ENCODE assay signal across 9 cellular contexts in the genomic region with DNA sequence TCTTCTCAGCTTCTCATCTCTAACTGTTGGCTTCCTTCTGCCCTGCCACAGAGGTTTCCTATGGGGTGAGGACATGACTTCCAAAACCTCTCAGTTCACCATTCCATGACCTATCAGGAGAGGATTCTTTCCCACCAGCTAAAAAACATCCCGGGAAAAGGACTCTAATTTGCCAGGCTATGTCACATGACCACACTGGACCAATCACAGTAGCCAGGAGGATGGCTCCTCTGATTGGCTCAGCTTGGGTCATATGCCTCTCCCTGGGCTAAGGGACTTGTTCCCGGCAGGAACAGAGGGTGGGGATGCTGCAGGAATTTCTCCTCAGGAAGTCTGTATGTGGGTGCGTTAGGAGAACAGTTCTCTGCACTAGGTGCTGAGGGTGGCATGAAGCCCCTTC. TPM values are rescaled to one million over a fixed set of nuclear protein-coding genes. Genes with fewer than 3 reads are reported as not detected.
DNase-seq lines count a peak whose midpoint lies in the region; ATAC-seq and TF ChIP-seq lines count a peak whose summit lies in the region.
"Had no signal": no experiment of that assay in that cellular context is flagged by ENCODE, and none has a peak within 500 bp of the region (broad histone marks: within the 10 kb centered on the region; RNA-seq: fewer than 3 reads in every experiment).

No MANE protein-coding gene starts in this region.

- H2AK5ac ChIP-seq in mesendoderm (ENCODE audit: low read length), result no peak overlapping the region

- H3K36me3 ChIP-seq in ES-I3 (ENCODE audit: insufficient read depth, low read length) (no peaks in the 10 kb centered on the region), mesendoderm (ENCODE audit: control insufficient read depth, insufficient read depth, low read length) (no peaks in the 10 kb centered on the region)

- H3K79me1 ChIP-seq in mesendoderm (ENCODE audit: low read length), result no peaks in the 10 kb centered on the region

- no peak overlapping the region for H2BK5ac ChIP-seq in mesendoderm (ENCODE audit: low read length)

- no peak overlapping the region for H3K4ac ChIP-seq in mesendoderm (ENCODE audit: low read depth, low read length)

- no peak overlapping the region for H4K8ac ChIP-seq in mesendoderm (ENCODE audit: low read depth, low read length)

- TF ChIP-seq CTCF in CD4-positive, alpha-beta T cell (IDR thresholded peaks at IDR 0.05), result no peak
- TF ChIP-seq CTCF in GM20000 (IDR thresholded peaks at IDR 0.05; ENCODE audit: extremely low read depth, missing control alignments), result no peak

- H3K18ac ChIP-seq in mesendoderm (ENCODE audit: low read length), result no peak overlapping the region

- no peaks in the 10 kb centered on the region for H3K79me2 ChIP-seq in mesendoderm (ENCODE audit: control insufficient read depth, insufficient read depth, low read length)

- in situ Hi-C loops in ACHN (cut with HindIII; ENCODE audit: low pct_ligation_motif_present, low pct_unique_long_range_greater_than_20kb, low sequenced_read_pairs), result no loop called here

- POLR2A ChIA-PET in CD4-positive, alpha-beta T cell (lab: Charles Lee), result no interaction called here

- intact Hi-C loops in CD4-positive, alpha-beta T cell (cut with DNase I, micrococcal nuclease), result no loop called here

- H3K27me3 ChIP-seq in mesendoderm (ENCODE audit: insufficient read depth, low read length, poor library complexity), result no peaks in the 10 kb centered on the region
- peaks cover 29% of the 10 kb centered on the region for H3K27me3 ChIP-seq in CD4-positive, alpha-beta T cell (ENCODE audit: control insufficient read depth, insufficient read depth, low read length)

- H3K27ac Mint-ChIP-seq in CD4-positive, alpha-beta T cell, result no peak overlapping the region
- H3K27ac Mint-ChIP-seq: type B pancreatic cell had no signal

- H3K9ac ChIP-seq in ES-I3 (ENCODE audit: low read depth, low read length) (0 out of 2 replicates have a peak overlapping the region, but pooled peaks have one; percentile 29), mesendoderm (ENCODE audit: low read length) (no peak overlapping the region)

- no peak for ATAC-seq in CD4-positive, alpha-beta T cell (ENCODE audit: poor library complexity)

- no peak overlapping the region for H4K5ac ChIP-seq in mesendoderm (ENCODE audit: low read length)

- H3K27me3 Mint-ChIP-seq in CD4-positive, alpha-beta T cell, result peaks cover 80% of the 10 kb centered on the region

- no peak overlapping the region for H3K4me3 ChIP-seq in mesendoderm (ENCODE audit: low read length)

- peaks cover 6% of the 10 kb centered on the region for H3K4me1 Mint-ChIP-seq in CD4-positive, alpha-beta T cell (ENCODE audit: low read depth)

- no peak overlapping the region for H3K27ac ChIP-seq in mesendoderm (ENCODE audit: low read depth, low read length)
- H3K27ac ChIP-seq in CD4-positive, alpha-beta T cell (ENCODE audit: low read depth, low read length), result no peak overlapping the region

- no peak overlapping the region for H3K4me2 ChIP-seq in mesendoderm (ENCODE audit: low read length)

- H3K56ac ChIP-seq in mesendoderm (ENCODE audit: low read length), result no peak overlapping the region

- H3K23ac ChIP-seq in mesendoderm (ENCODE audit: low read length), result no peak overlapping the region

- WGBS in mesendoderm (ENCODE audit: extremely low coverage, insufficient coverage, low lambda C conversion rate), result no CpG with 5 or more reads among the region's 3 CpGs

- H3K9me3 ChIP-seq in ES-I3 (ENCODE audit: control insufficient read depth, insufficient read depth, low read length), result peaks cover 4% of the 10 kb centered on the region; the same call in 1 of the 2 replicates
- peaks cover under 1% of the 10 kb centered on the region for H3K9me3 ChIP-seq in CD4-positive, alpha-beta T cell (ENCODE audit: control insufficient read depth, low read length)

- no peak overlapping the region for H3K4me3 Mint-ChIP-seq in CD4-positive, alpha-beta T cell
- H3K4me3 Mint-ChIP-seq: type B pancreatic cell had no signal

- H2BK120ac ChIP-seq in mesendoderm (ENCODE audit: low read depth, low read length), result no peak overlapping the region

- DNase-seq in M059J (ENCODE audit: low read depth) (peak; percentile 57), SK-N-DZ (ENCODE audit: low spot score) (peak; percentile 76), mesendoderm (peak; percentile 72), GM20000 (ENCODE audit: low spot score) (no peak), ACHN (no peak)
- DNase-seq in CD4-positive, alpha-beta T cell, result no peak
- DNase-seq: aorta had no signal

- no peaks in the 10 kb centered on the region for H3K36me3 Mint-ChIP-seq in CD4-positive, alpha-beta T cell (ENCODE audit: low read depth)
- H3K36me3 Mint-ChIP-seq: type B pancreatic cell had no signal

- no peak overlapping the region for H2BK15ac ChIP-seq in mesendoderm (replicated peaks; ENCODE audit: low read depth)

- CTCF ChIA-PET in CD4-positive, alpha-beta T cell (lab: Charles Lee), result no interaction called here

- H3K4me1 ChIP-seq in ES-I3 (ENCODE audit: insufficient read depth, low read length) (peaks cover 4% of the 10 kb centered on the region), mesendoderm (ENCODE audit: control insufficient read depth, low read depth, low read length) (peaks cover 4% of the 10 kb centered on the region)

- no peaks in the 10 kb centered on the region for H3K9me3 Mint-ChIP-seq in CD4-positive, alpha-beta T cell

RNA-seq across cellular contexts. Expression of a gene that starts 40.3 kb away (rescaled TPM):
- 9.5 and 13.9 TPM in 2 replicates for total RNA-seq in M059J (2014; rRNA removed; shearing (Covaris generic))
- polyA plus RNA-seq in SK-N-DZ (2014; cell fraction: cytosol; rRNA removed), result 7.3 and 11.1 TPM in 2 replicates
- 6.5 and 6.8 TPM in 2 replicates for polyA plus RNA-seq in SK-N-DZ (2014; cell fraction: nucleus; rRNA removed)
- polyA plus RNA-seq in mesendoderm (2013, experiment 1 of 2), result 8.1 TPM
- 7.9 TPM for polyA plus RNA-seq in mesendoderm (2013, experiment 2 of 2)
- 10 to 100 TPM; 20.2 to 23.3 TPM for total RNA-seq in CD4-positive, alpha-beta T cell

Comparison
In these comparisons a context has a peak if more than half of its experiments do, and no peak if none do; other contexts are left out.
1. DNase-seq: peak in M059J (single experiment), SK-N-DZ (single experiment) and mesendoderm (single experiment); none in CD4-positive, alpha-beta T cell (0 of 10), GM20000 (single experiment) and ACHN (single experiment).